In genomic region chr11:34585870-34586654, GRCh38 we compare ENCODE assay signal across 8 cellular contexts. TPM values are rescaled to one million over a fixed set of nuclear protein-coding genes. Genes with fewer than 3 reads are reported as not detected.
DNase-seq lines count a peak whose midpoint lies in the region; ATAC-seq and TF ChIP-seq lines count a peak whose summit lies in the region.

No MANE protein-coding gene starts in this region.

- no peaks in the 10 kb centered on the region for H3K4me1 Mint-ChIP-seq in endothelial cell (ENCODE audit: unreplicated experiment)
- peaks cover 4 to 5% of the 10 kb centered on the region in 2 donors for H3K4me1 Mint-ChIP-seq in effector memory CD8-positive, alpha-beta T cell (ENCODE audit: low read depth in 2 of 2)

- peak; percentile 83 for ATAC-seq in GM19452 (IDR thresholded peaks at IDR 0.05; ENCODE audit: unreplicated experiment)
- ATAC-seq in effector memory CD8-positive, alpha-beta T cell (replicated peaks): no peak

- peak; percentile 9 for DNase-seq in DMS114 treated with DMSO at 0.1 percent for 48 hours (lab: John Stamatoyannopoulos, UW; ENCODE audit: unreplicated experiment)
- DNase-seq in HT1080 (ENCODE audit: low read depth): peak; percentile 82
- peak; percentile 72 for DNase-seq in RKO (ENCODE audit: low spot score)
- DNase-seq in endothelial cell (ENCODE audit: low spot score): no peak
- DNase-seq in middle frontal gyrus (ENCODE audit: extremely low spot score, low spot score): peak; percentile 54
- DNase-seq in stimulated activated CD4-positive, alpha-beta T cell treated with anti-CD3 and anti-CD28 coated beads, Interleukin-12 subunit alpha, Interleukin-12 subunit beta, amount 100 ng/mL, for 4 hours: no peak
- no peak for DNase-seq in effector memory CD8-positive, alpha-beta T cell

- no peaks in the 10 kb centered on the region for H3K27me3 Mint-ChIP-seq in endothelial cell (ENCODE audit: unreplicated experiment)
- peaks cover 26 to 46% of the 10 kb centered on the region in 2 donors for H3K27me3 Mint-ChIP-seq in effector memory CD8-positive, alpha-beta T cell

- H3K27ac Mint-ChIP-seq in endothelial cell (ENCODE audit: unreplicated experiment): no peak overlapping the region
- H3K27ac Mint-ChIP-seq in effector memory CD8-positive, alpha-beta T cell: no peak overlapping the region

- no peak overlapping the region for H3K4me3 Mint-ChIP-seq in endothelial cell (ENCODE audit: unreplicated experiment)
- no peak overlapping the region for H3K4me3 Mint-ChIP-seq in effector memory CD8-positive, alpha-beta T cell

- no peaks in the 10 kb centered on the region for H3K36me3 Mint-ChIP-seq in endothelial cell (ENCODE audit: low read depth, unreplicated experiment)
- H3K36me3 Mint-ChIP-seq in effector memory CD8-positive, alpha-beta T cell (ENCODE audit: insufficient read depth): no peaks in the 10 kb centered on the region

- H3K9me3 Mint-ChIP-seq in endothelial cell (ENCODE audit: unreplicated experiment): no peaks in the 10 kb centered on the region
- H3K9me3 Mint-ChIP-seq in effector memory CD8-positive, alpha-beta T cell: no peaks in the 10 kb centered on the region

- peak; percentile 77 for TF ChIP-seq CTCF in endothelial cell (IDR thresholded peaks at IDR 0.05; ENCODE audit: unreplicated experiment)

RNA-seq across cellular contexts. Expression of gene EHF, which starts 34.8 kb away (rescaled TPM):
- total RNA-seq in HT1080 (2014; rRNA removed; shearing (Covaris generic)): 0.27 TPM in 1 of 2 replicates, not detected in the other
- 0.05 TPM in 1 of 2 replicates, not detected in the other for polyA plus RNA-seq in HT1080 (2015; cell fraction: cytosol; rRNA removed)
- polyA plus RNA-seq in HT1080 (2015; cell fraction: nucleus; rRNA removed): not detected in 2 replicates
- not detected for total RNA-seq in endothelial cell (ENCODE audit: unreplicated experiment)

Comparison
In these comparisons a context has a peak if more than half of its experiments do, and no peak if none do; other contexts are left out.
1. DNase-seq: peak in DMS114 treated with DMSO at 0.1 percent for 48 hours (single experiment), HT1080 (single experiment), RKO (single experiment) and middle frontal gyrus (single experiment); none in endothelial cell (single experiment), stimulated activated CD4-positive, alpha-beta T cell treated with anti-CD3 and anti-CD28 coated beads, Interleukin-12 subunit alpha, Interleukin-12 subunit beta, amount 100 ng/mL, for 4 hours (single experiment) and effector memory CD8-positive, alpha-beta T cell (0 of 3).